In genomic region chr11:64015510-64015909, GRCh38 we compare ENCODE assay signal across 7 cellular contexts. TPM values are rescaled to one million over a fixed set of nuclear protein-coding genes. Genes with fewer than 3 reads are reported as not detected.
"Had no signal": no experiment of that assay in that cellular context is flagged by ENCODE, and none has a peak within 500 bp of the region (broad histone marks: within the 10 kb centered on the region; RNA-seq: fewer than 3 reads in every experiment).

No MANE protein-coding gene starts in this region.

- H3K9me3 Mint-ChIP-seq: GM23338, HFFc6, IgD-negative memory B cell had no signal

- ATAC-seq: GM23338, HCT116 had no signal

- H3K4me2 ChIP-seq: GM23338 had no signal

- H3K4me1 Mint-ChIP-seq: IgD-negative memory B cell had no signal

- H3K27ac Mint-ChIP-seq: GM23338, HFFc6, IgD-negative memory B cell had no signal

- H3K36me3 Mint-ChIP-seq: IgD-negative memory B cell had no signal

- H3K4me1 ChIP-seq: HAP-1 had no signal

- H3K4me3 Mint-ChIP-seq: GM23338, HFFc6, IgD-negative memory B cell had no signal

- H3K4me3 ChIP-seq: GM23338, HAP-1 had no signal

- H3K9me3 ChIP-seq: HAP-1 had no signal

- H2AFZ ChIP-seq: GM23338 had no signal

- H3K36me3 ChIP-seq: HAP-1 had no signal

- DNase-seq: H7, HFFc6, KBM-7 had no signal

RNA-seq across cellular contexts. Expression of gene FLRT1, which starts 20.2 kb away (rescaled TPM):
- polyA plus RNA-seq: IgD-negative memory B cell had no signal
